8 cellular contexts compared by ENCODE assay signal in genomic region chr7:145909956-145910611, GRCh38.
DNase-seq lines count a peak whose midpoint lies in the region; ATAC-seq and TF ChIP-seq lines count a peak whose summit lies in the region.
"Had no signal": no experiment of that assay in that cellular context is flagged by ENCODE, and none has a peak within 500 bp of the region (broad histone marks: within the 10 kb centered on the region; RNA-seq: fewer than 3 reads in every experiment).

No MANE protein-coding gene starts in this region.

- H3K36me3 Mint-ChIP-seq in stimulated activated memory B cell treated with anti-CD40 and anti-IgM and Interleukin-4, amounts not matched to agents 10 μg/mL and 1 μg/mL and 100 μg/mL, for 72 hours: no peaks in the 10 kb centered on the region
- H3K36me3 Mint-ChIP-seq in activated T-cell treated with anti-CD3 and anti-CD28 coated beads, Interleukin-2, amount 50 U/mL, for 24 hours (ENCODE audit: low read depth): no peaks in the 10 kb centered on the region

- H3K27ac ChIP-seq in OCI-LY3 (ENCODE audit: low read length): peak overlapping the region; percentile 27; the same call in 1 of the 2 replicates

- no peak overlapping the region for H3K9ac ChIP-seq in OCI-LY3 (ENCODE audit: low read length)

- H4K20me1 ChIP-seq in OCI-LY3 (ENCODE audit: insufficient read depth, low read length): no peaks in the 10 kb centered on the region

- H3K27ac Mint-ChIP-seq in stimulated activated memory B cell treated with anti-CD40 and anti-IgM and Interleukin-4, amounts not matched to agents 10 μg/mL and 1 μg/mL and 100 μg/mL, for 72 hours: no peak overlapping the region
- no peak overlapping the region for H3K27ac Mint-ChIP-seq in activated T-cell treated with anti-CD3 and anti-CD28 coated beads, Interleukin-2, amount 50 U/mL, for 24 hours

- no peak overlapping the region for H3K4me3 Mint-ChIP-seq in stimulated activated memory B cell treated with anti-CD40 and anti-IgM and Interleukin-4, amounts not matched to agents 10 μg/mL and 1 μg/mL and 100 μg/mL, for 72 hours
- no peak overlapping the region for H3K4me3 Mint-ChIP-seq in activated T-cell treated with anti-CD3 and anti-CD28 coated beads, Interleukin-2, amount 50 U/mL, for 24 hours

- H3K4me2 ChIP-seq in OCI-LY3 (ENCODE audit: low read length): peak overlapping the region; percentile 15; the same call in 1 of the 2 replicates

- H3K4me1 ChIP-seq in OCI-LY3 (ENCODE audit: low read length): peaks cover 11% of the 10 kb centered on the region; the same call in 1 of the 2 replicates

- peak; percentile 78 for ATAC-seq in GM19463 (IDR thresholded peaks at IDR 0.05; ENCODE audit: unreplicated experiment)
- ATAC-seq in HG03060 (IDR thresholded peaks at IDR 0.05; ENCODE audit: low read depth, unreplicated experiment): peak; percentile 77
- ATAC-seq in stimulated activated memory B cell treated with anti-CD40 and anti-IgM and Interleukin-4, amounts not matched to agents 10 μg/mL and 1 μg/mL and 100 μg/mL, for 72 hours: peak; percentile 69
- ATAC-seq in omental fat pad (ENCODE audit: low FRiP score): no peak

- peaks cover 7% of the 10 kb centered on the region for H3K9me3 Mint-ChIP-seq in stimulated activated memory B cell treated with anti-CD40 and anti-IgM and Interleukin-4, amounts not matched to agents 10 μg/mL and 1 μg/mL and 100 μg/mL, for 72 hours
- peaks cover 2% of the 10 kb centered on the region for H3K9me3 Mint-ChIP-seq in activated T-cell treated with anti-CD3 and anti-CD28 coated beads, Interleukin-2, amount 50 U/mL, for 24 hours

- no peak overlapping the region for H3K4me3 ChIP-seq in OCI-LY3 (ENCODE audit: low read length)

- H3K27me3 ChIP-seq in OCI-LY3 (ENCODE audit: low read depth, low read length): no peaks in the 10 kb centered on the region

- no peak overlapping the region for H2AFZ ChIP-seq in OCI-LY3 (ENCODE audit: low read depth, low read length)

- no peaks in the 10 kb centered on the region for H3K79me2 ChIP-seq in OCI-LY3 (ENCODE audit: low read length)

- no peak for TF ChIP-seq CTCF in OCI-LY3 (IDR thresholded peaks at IDR 0.05; ENCODE audit: low read depth, low read length)
- no peak for TF ChIP-seq CTCF in omental fat pad (IDR thresholded peaks at IDR 0.05)

- H3K9me3 ChIP-seq in OCI-LY3 (ENCODE audit: insufficient read depth, low read length): no peaks in the 10 kb centered on the region

- no peak for DNase-seq in omental fat pad (ENCODE audit: low spot score)
- no peak for DNase-seq in NCI-H526 (lab: John Stamatoyannopoulos, UW)
- no peak for DNase-seq in activated T-cell treated with anti-CD3 and anti-CD28 coated beads, Interleukin-2, amount 50 U/mL, for 24 hours
- DNase-seq: NCI-H2171 had no signal

- H3K36me3 ChIP-seq in OCI-LY3 (replicated peaks; ENCODE audit: low read depth, low read length): no peaks in the 10 kb centered on the region

- peaks cover 15% of the 10 kb centered on the region for H3K4me1 Mint-ChIP-seq in stimulated activated memory B cell treated with anti-CD40 and anti-IgM and Interleukin-4, amounts not matched to agents 10 μg/mL and 1 μg/mL and 100 μg/mL, for 72 hours
- no peaks in the 10 kb centered on the region for H3K4me1 Mint-ChIP-seq in activated T-cell treated with anti-CD3 and anti-CD28 coated beads, Interleukin-2, amount 50 U/mL, for 24 hours (ENCODE audit: low read depth)

- no peaks in the 10 kb centered on the region for H3K27me3 Mint-ChIP-seq in stimulated activated memory B cell treated with anti-CD40 and anti-IgM and Interleukin-4, amounts not matched to agents 10 μg/mL and 1 μg/mL and 100 μg/mL, for 72 hours
- no peaks in the 10 kb centered on the region for H3K27me3 Mint-ChIP-seq in activated T-cell treated with anti-CD3 and anti-CD28 coated beads, Interleukin-2, amount 50 U/mL, for 24 hours
